ENCODE assay signal across 25 cellular contexts in genomic region chr9:86718373-86718772, GRCh38.
"Had no signal": no experiment of that assay in that cellular context is flagged by ENCODE, and none has a peak within 500 bp of the region (broad histone marks: within the 10 kb centered on the region; RNA-seq: fewer than 3 reads in every experiment).

No MANE protein-coding gene starts in this region.

- ATAC-seq: activated CD4-positive, CD25-positive, alpha-beta regulatory T cell treated with anti-CD3 and anti-CD28 coated beads, Interleukin-2, amount 50 U/mL, for 24 hours; activated CD8-positive, alpha-beta T cell treated with anti-CD3 and anti-CD28 coated beads for 36 hours; activated T-cell treated with anti-CD3 and anti-CD28 coated beads, Interleukin-2, amount 50 U/mL, for 72 hours; Panc1; SK-N-SH treated with all-trans-retinoic acid at 6 μM for 48 hours had no signal

- H3K36me3 Mint-ChIP-seq: activated naive CD8-positive, alpha-beta T cell treated with anti-CD3 and anti-CD28 coated beads, Interleukin-2, amount 10 ng/mL, durations not matched to agents 7 days and 5 days had no signal

- H3K36me3 ChIP-seq: SJSA1 had no signal

- H3K9me3 Mint-ChIP-seq: activated CD8-positive, alpha-beta T cell treated with anti-CD3 and anti-CD28 coated beads for 36 hours; activated naive CD8-positive, alpha-beta T cell treated with anti-CD3 and anti-CD28 coated beads, Interleukin-2, amount 10 ng/mL, durations not matched to agents 7 days and 5 days; activated T-cell treated with anti-CD3 and anti-CD28 coated beads, Interleukin-2, amount 50 U/mL, for 72 hours; activated T-helper 2 cell treated with anti-CD3 and anti-CD28 coated beads, Interferon-gamma antibody, Interleukin-2, Interleukin-4, amounts not matched to agents 10 μg/mL and 5 μg/mL and 100 μg/mL, durations not matched to agents 14 hours and 24 hours and 36 hours; T-helper 2 cell treated with Interferon-gamma antibody and Interleukin-4, amounts not matched to agents 5 μg/mL and 100 μg/mL, for 36 hours had no signal

- H3K4me3 ChIP-seq: SJSA1 had no signal

- H3K9me3 ChIP-seq: SJSA1 had no signal

- H3K4me3 Mint-ChIP-seq: activated CD8-positive, alpha-beta T cell treated with anti-CD3 and anti-CD28 coated beads for 36 hours; activated naive CD8-positive, alpha-beta T cell treated with anti-CD3 and anti-CD28 coated beads, Interleukin-2, amount 10 ng/mL, durations not matched to agents 7 days and 5 days; activated T-cell treated with anti-CD3 and anti-CD28 coated beads, Interleukin-2, amount 50 U/mL, for 72 hours; T-helper 2 cell treated with Interferon-gamma antibody and Interleukin-4, amounts not matched to agents 5 μg/mL and 100 μg/mL, for 36 hours had no signal

- H3K27ac ChIP-seq: SJSA1 had no signal

- H3K27me3 ChIP-seq: SJSA1 had no signal

- DNase-seq: activated CD4-positive, alpha-beta T cell treated with anti-CD3 and anti-CD28 coated beads for 4 hours; activated CD8-positive, alpha-beta memory T cell treated with anti-CD3 and anti-CD28 coated beads, Interleukin-2, amount 50 U/mL, for 4 hours; activated CD8-positive, alpha-beta T cell treated with anti-CD3 and anti-CD28 coated beads for 36 hours; activated naive CD4-positive, alpha-beta T cell treated with anti-CD3 and anti-CD28 coated beads, Interleukin-2, amount 50 U/mL, for 16 hours; activated naive CD8-positive, alpha-beta T cell treated with anti-CD3 and anti-CD28 coated beads, Interleukin-2, amount 10 ng/mL, durations not matched to agents 7 days and 5 days; activated T-cell treated with anti-CD3 and anti-CD28 coated beads, Interleukin-2, amount 50 U/mL, for 72 hours; aorta; KG1; NCI-H1048; NCI-H146; NCI-H187 treated with DMSO at 0.1 percent for 48 hours; NCI-H2171; NCI-H2227 treated with DMSO at 0.1 percent for 48 hours; NCI-H526; NCI-H82; OCI-M1; RPMI8226; SHP77; SW 1271 had no signal

- H3K27ac Mint-ChIP-seq: activated CD8-positive, alpha-beta T cell treated with anti-CD3 and anti-CD28 coated beads for 36 hours; activated naive CD8-positive, alpha-beta T cell treated with anti-CD3 and anti-CD28 coated beads, Interleukin-2, amount 10 ng/mL, durations not matched to agents 7 days and 5 days; activated T-cell treated with anti-CD3 and anti-CD28 coated beads, Interleukin-2, amount 50 U/mL, for 72 hours; activated T-helper 2 cell treated with anti-CD3 and anti-CD28 coated beads, Interferon-gamma antibody, Interleukin-2, Interleukin-4, amounts not matched to agents 10 μg/mL and 5 μg/mL and 100 μg/mL, durations not matched to agents 14 hours and 24 hours and 36 hours; T-helper 2 cell treated with Interferon-gamma antibody and Interleukin-4, amounts not matched to agents 5 μg/mL and 100 μg/mL, for 36 hours had no signal
